Comparison of ENCODE assay signal across 12 cellular contexts in genomic region chr9:114025196-114025753, GRCh38. TPM values are rescaled to one million over a fixed set of nuclear protein-coding genes. Genes with fewer than 3 reads are reported as not detected.
"Had no signal": no experiment of that assay in that cellular context is flagged by ENCODE, and none has a peak within 500 bp of the region (broad histone marks: within the 10 kb centered on the region; RNA-seq: fewer than 3 reads in every experiment).

No MANE protein-coding gene starts in this region.

- H3K79me2 ChIP-seq: hepatocyte had no signal

- H3K4me2 ChIP-seq: hepatocyte had no signal

- H3K4me3 ChIP-seq: hepatocyte, lung, thyroid gland, uterus had no signal

- H3K4me1 ChIP-seq: thyroid gland, uterus had no signal

- DNase-seq: activated naive CD4-positive, alpha-beta T cell treated with Interleukin-2 at 50 U/mL for 16 hours; central memory CD4-positive, alpha-beta T cell; cortex of kidney; effector CD8-positive, alpha-beta T cell; kidney glomerular epithelial cell; thyroid gland had no signal

- H3K27ac ChIP-seq: hepatocyte, thyroid gland, uterus had no signal

- H3K4me3 Mint-ChIP-seq: nephron; T-helper 1 cell treated with Interleukin-12 subunit alpha and Interleukin-12 subunit beta and Interleukin-4 antibody, amounts not matched to agents 30 μg/mL and 1 μg/mL, for 36 hours had no signal

- H3K27me3 ChIP-seq: hepatocyte, thyroid gland, uterus had no signal

- H3K36me3 ChIP-seq: uterus had no signal

- H3K27ac Mint-ChIP-seq: nephron; T-helper 1 cell treated with Interleukin-12 subunit alpha and Interleukin-12 subunit beta and Interleukin-4 antibody, amounts not matched to agents 30 μg/mL and 1 μg/mL, for 36 hours had no signal

RNA-seq across cellular contexts. Expression of gene AMBP, which starts 52.8 kb away (rescaled TPM):
- total RNA-seq: osteocyte had no signal
